In genomic region chr1:229068266-229069043, GRCh38 we compare ENCODE assay signal across 13 cellular contexts.
DNase-seq lines count a peak whose midpoint lies in the region; ATAC-seq and TF ChIP-seq lines count a peak whose summit lies in the region.
"Had no signal": no experiment of that assay in that cellular context is flagged by ENCODE, and none has a peak within 500 bp of the region (broad histone marks: within the 10 kb centered on the region; RNA-seq: fewer than 3 reads in every experiment).

No MANE protein-coding gene starts in this region.

- peak overlapping the region in 10 of 11 experiments; percentile 14 to 86 (median 68); a peak in 17 of 22 replicates for H3K27ac ChIP-seq in BLaER1 treated with 17β-estradiol and CSF1 and Interleukin-3, amounts not matched to agents 10 nM and 100 nM

- H3K36me3 Mint-ChIP-seq in nephron (ENCODE audit: low read depth) = no peaks in the 10 kb centered on the region

- H3K4me3 Mint-ChIP-seq in nephron = no peak overlapping the region
- H3K4me3 Mint-ChIP-seq: stimulated activated naive CD8-positive, alpha-beta T cell treated with anti-CD3 and anti-CD28 coated beads, Interleukin-15, Interleukin-2, amounts not matched to agents 100 ng/mL and 50 ng/mL, for 24 hours had no signal

- H3K9me3 ChIP-seq in BLaER1 treated with 17β-estradiol and CSF1 and Interleukin-3, amounts not matched to agents 10 nM and 100 nM (replicated peaks in 1 of 11) = no peaks in the 10 kb centered on the region
- H3K9me3 ChIP-seq: ascending aorta, esophagus squamous epithelium had no signal

- intact Hi-C loops in posterior vena cava (cut with DNase I) = loop anchor here in 1 of 2 donors (10.0 kb wide), 2 partner anchors 156 to 334 kb away; partner anchors contain the start of gene RHOU

- peak overlapping the region in 2 of 3 experiments; percentile 50 to 66 for H3K27ac Mint-ChIP-seq in nephron
- H3K27ac Mint-ChIP-seq: stimulated activated naive CD8-positive, alpha-beta T cell treated with anti-CD3 and anti-CD28 coated beads, Interleukin-15, Interleukin-2, amounts not matched to agents 100 ng/mL and 50 ng/mL, for 24 hours had no signal

- no peaks in the 10 kb centered on the region for H3K36me3 ChIP-seq in BLaER1 treated with 17β-estradiol and CSF1 and Interleukin-3, amounts not matched to agents 10 nM and 100 nM
- H3K36me3 ChIP-seq: ascending aorta, esophagus squamous epithelium had no signal

- DNase-seq in NOMO-1 treated with DMSO at 0.1 percent for 48 hours (lab: John Stamatoyannopoulos, UW; ENCODE audit: unreplicated experiment) = peak; percentile 97
- DNase-seq in fibroblast of gingiva (ENCODE audit: low read depth) = peak; percentile 49
- DNase-seq in posterior vena cava (ENCODE audit: low spot score) = no peak
- no peak for DNase-seq in HuH-7 (ENCODE audit: low spot score)
- DNase-seq: activated CD4-positive, alpha-beta T cell treated with anti-CD3 and anti-CD28 coated beads, Interleukin-2, amount 50 U/mL, for 48 hours; esophagus squamous epithelium; NCI-H1694 had no signal

- H3K4me1 ChIP-seq in BLaER1 treated with 17β-estradiol and CSF1 and Interleukin-3, amounts not matched to agents 10 nM and 100 nM = peaks cover 11 to 88% (median 65%) of the 10 kb centered on the region in 10 experiments

- no peak overlapping the region for H3K4me3 ChIP-seq in BLaER1 treated with 17β-estradiol and CSF1 and Interleukin-3, amounts not matched to agents 10 nM and 100 nM
- H3K4me3 ChIP-seq: ascending aorta, esophagus squamous epithelium had no signal

- peaks cover 15% of the 10 kb centered on the region for H3K27me3 Mint-ChIP-seq in nephron (ENCODE audit: low read depth)

- H3K4me1 Mint-ChIP-seq in nephron = peaks cover 27% of the 10 kb centered on the region

- no peaks in the 10 kb centered on the region for H3K9me3 Mint-ChIP-seq in nephron
- H3K9me3 Mint-ChIP-seq: stimulated activated naive CD8-positive, alpha-beta T cell treated with anti-CD3 and anti-CD28 coated beads, Interleukin-15, Interleukin-2, amounts not matched to agents 100 ng/mL and 50 ng/mL, for 24 hours had no signal

- ATAC-seq in GM21390 (IDR thresholded peaks at IDR 0.05; ENCODE audit: unreplicated experiment) (no peak), HG03280 (IDR thresholded peaks at IDR 0.05; ENCODE audit: unreplicated experiment) (no peak)

- H4K20me1 ChIP-seq in BLaER1 treated with 17β-estradiol and CSF1 and Interleukin-3, amounts not matched to agents 10 nM and 100 nM = no peaks in the 10 kb centered on the region

- no peak for TF ChIP-seq CTCF in nephron (IDR thresholded peaks at IDR 0.05; ENCODE audit: unreplicated experiment in 3 of 3)

- peak overlapping the region in 7 of 11 experiments; percentile 25 to 63 (median 55); a peak in 10 of 22 replicates for H3K9ac ChIP-seq in BLaER1 treated with 17β-estradiol and CSF1 and Interleukin-3, amounts not matched to agents 10 nM and 100 nM

- peak overlapping the region; percentile 55 to 87 (median 80) for H3K4me2 ChIP-seq in BLaER1 treated with 17β-estradiol and CSF1 and Interleukin-3, amounts not matched to agents 10 nM and 100 nM

- no peaks in the 10 kb centered on the region; a peak in 1 of 22 replicates for H3K27me3 ChIP-seq in BLaER1 treated with 17β-estradiol and CSF1 and Interleukin-3, amounts not matched to agents 10 nM and 100 nM
- H3K27me3 ChIP-seq: ascending aorta, esophagus squamous epithelium had no signal

Comparison
In these comparisons a context has a peak if more than half of its experiments do, and no peak if none do; other contexts are left out.
1. DNase-seq: peak in NOMO-1 treated with DMSO at 0.1 percent for 48 hours (single experiment) and fibroblast of gingiva (single experiment); none in posterior vena cava (single experiment) and HuH-7 (single experiment).